In the genomic region with DNA sequence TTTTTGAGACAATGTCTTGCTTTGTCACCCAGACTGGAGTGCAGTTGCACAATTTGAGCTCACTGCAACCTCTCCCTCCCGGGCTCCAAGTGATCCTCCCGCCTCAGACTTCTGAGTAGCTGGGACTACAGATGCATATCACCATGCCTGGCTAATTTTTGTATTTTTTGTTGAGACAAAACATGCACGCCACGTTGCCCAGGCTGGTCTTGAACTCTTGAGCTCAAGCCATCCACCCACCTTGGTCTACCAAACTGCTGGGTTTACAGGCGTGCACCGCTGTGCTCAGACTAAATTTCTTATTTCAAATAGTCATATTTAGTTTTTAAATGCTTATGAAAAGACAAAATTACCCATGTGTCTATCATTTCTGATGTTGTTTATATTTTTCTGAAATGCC, we compare ENCODE assay signal across 8 cellular contexts.
"Had no signal": no experiment of that assay in that cellular context is flagged by ENCODE, and none has a peak within 500 bp of the region (broad histone marks: within the 10 kb centered on the region; RNA-seq: fewer than 3 reads in every experiment).

No MANE protein-coding gene starts in this region.

- H3K4me2 ChIP-seq: GM23338 had no signal

- H3K4me3 ChIP-seq: GM23248, GM23338, HAP-1 had no signal

- H3K27ac ChIP-seq: GM23248 had no signal

- H3K9ac ChIP-seq: GM23248 had no signal

- H3K9me3 ChIP-seq: HAP-1 had no signal

- H3K36me3 ChIP-seq: HAP-1 had no signal

- DNase-seq: GM23248, GOT3, H7, H9, HCEC 1CT, HFFc6 had no signal

- H2AFZ ChIP-seq: GM23248, GM23338 had no signal
